ENCODE assay signal across 17 cellular contexts in genomic region chr17:66720027-66720426, GRCh38.
"Had no signal": no experiment of that assay in that cellular context is flagged by ENCODE, and none has a peak within 500 bp of the region (broad histone marks: within the 10 kb centered on the region; RNA-seq: fewer than 3 reads in every experiment).

No MANE protein-coding gene starts in this region.

- H3K27ac Mint-ChIP-seq: activated naive CD8-positive, alpha-beta T cell treated with anti-CD3 and anti-CD28 coated beads for 36 hours; nephron progenitor cell; progenitor cell of endocrine pancreas had no signal

- H3K4me3 ChIP-seq: cardiac muscle cell, transverse colon had no signal

- H3K4me3 Mint-ChIP-seq: activated naive CD8-positive, alpha-beta T cell treated with anti-CD3 and anti-CD28 coated beads for 36 hours; nephron progenitor cell had no signal

- H3K27me3 ChIP-seq: cardiac muscle cell, transverse colon had no signal

- ATAC-seq: esophagus mucosa; left cardiac atrium; right cardiac atrium; stimulated activated naive CD8-positive, alpha-beta T cell treated with anti-CD3 and anti-CD28 coated beads, Interleukin-15, Interleukin-2, amounts not matched to agents 100 U/mL and 50 U/mL, for 24 hours had no signal

- DNase-seq: activated CD4-positive, alpha-beta T cell treated with anti-CD3 and anti-CD28 coated beads, Interleukin-2, amount 50 U/mL, for 4 hours; activated naive CD4-positive, alpha-beta T cell; activated naive CD8-positive, alpha-beta T cell treated with anti-CD3 and anti-CD28 coated beads for 36 hours; activated T-cell treated with anti-CD3 and anti-CD28 coated beads for 4 hours; amniotic stem cell; left cardiac atrium; nephron progenitor cell; occipital lobe; right cardiac atrium; stimulated activated naive CD8-positive, alpha-beta T cell treated with anti-CD3 and anti-CD28 coated beads, Interleukin-15, Interleukin-2, amounts not matched to agents 100 U/mL and 50 U/mL, for 24 hours; SW 1271; T-helper 2 cell; transverse colon; WERI-Rb-1 had no signal

- H3K27me3 Mint-ChIP-seq: activated naive CD8-positive, alpha-beta T cell treated with anti-CD3 and anti-CD28 coated beads for 36 hours; progenitor cell of endocrine pancreas had no signal

- H3K27ac ChIP-seq: cardiac muscle cell, transverse colon, WERI-Rb-1 had no signal

- H3K9me3 Mint-ChIP-seq: activated naive CD8-positive, alpha-beta T cell treated with anti-CD3 and anti-CD28 coated beads for 36 hours; nephron progenitor cell had no signal
